Comparison of ENCODE assay signal across 8 cellular contexts in genomic region chr3:131503328-131503650, GRCh38. TPM values are rescaled to one million over a fixed set of nuclear protein-coding genes. Genes with fewer than 3 reads are reported as not detected.
DNase-seq lines count a peak whose midpoint lies in the region; TF ChIP-seq lines count a peak whose summit lies in the region.

No MANE protein-coding gene starts in this region.

- H3K9ac ChIP-seq in Loucy (ENCODE audit: low read depth, low read length, poor library complexity, severe bottlenecking) = peak overlapping the region; percentile 92

- H3K79me2 ChIP-seq in Loucy (ENCODE audit: insufficient read depth, low read length) = peaks cover 47% of the 10 kb centered on the region

- TF ChIP-seq CTCF in Loucy (conservative IDR thresholded peaks at IDR 0.05; ENCODE audit: low read length) (no peak), breast epithelium (IDR thresholded peaks at IDR 0.05) (no peak)

- intact Hi-C loops in breast epithelium (cut with DNase I; ENCODE audit: low total_unique reads) = no loop called here

- H3K4me3 ChIP-seq in GM08714 (ENCODE audit: low read length) = peak overlapping the region; percentile 97
- H3K4me3 ChIP-seq in Loucy (ENCODE audit: low read length, poor library complexity, severe bottlenecking) = peak overlapping the region; percentile 94
- H3K4me3 ChIP-seq in breast epithelium = peak overlapping the region; percentile 72 to 86 (median 83)
- H3K4me3 ChIP-seq in mononuclear cell (ENCODE audit: low read length) = peak overlapping the region; percentile 92

- H3K9me2 ChIP-seq in Loucy (replicated peaks; ENCODE audit: low read depth, low read length) = 0 out of 2 replicates have a peak, but pooled peaks cover 4% of the 10 kb centered on the region

- H3K4me1 ChIP-seq in Loucy (ENCODE audit: insufficient read depth, low read length, poor library complexity, severe bottlenecking) (peaks cover 25% of the 10 kb centered on the region), breast epithelium (peaks cover 0 to 4% of the 10 kb centered on the region in 2 donors), mononuclear cell (ENCODE audit: insufficient read depth, low read length) (peaks cover 29% of the 10 kb centered on the region)

- peaks cover 6% of the 10 kb centered on the region; the same call in 1 of the 2 replicates for H3K36me3 ChIP-seq in Loucy (ENCODE audit: insufficient read depth, low read length)
- no peaks in the 10 kb centered on the region for H3K36me3 ChIP-seq in breast epithelium

- peaks cover 28% of the 10 kb centered on the region for H4K20me1 ChIP-seq in Loucy (ENCODE audit: insufficient read depth, low read length, poor library complexity, severe bottlenecking)

- TF ChIP-seq POLR2A in breast epithelium (IDR thresholded peaks at IDR 0.05) = no peak

- H3K4me2 ChIP-seq in Loucy (ENCODE audit: low read depth, low read length, poor library complexity, severe bottlenecking) = peak overlapping the region; percentile 98

- no peaks in the 10 kb centered on the region for H3K9me3 ChIP-seq in Loucy (ENCODE audit: insufficient read depth, low read depth, low read length)
- H3K9me3 ChIP-seq in breast epithelium = no peaks in the 10 kb centered on the region
- no peaks in the 10 kb centered on the region for H3K9me3 ChIP-seq in mononuclear cell (ENCODE audit: low read depth, low read length)

- no peaks in the 10 kb centered on the region for H3F3A ChIP-seq in Loucy (ENCODE audit: low read depth)

- H2AFZ ChIP-seq in Loucy (ENCODE audit: low read length) = peak overlapping the region; percentile 96

- DNase-seq in breast epithelium (ENCODE audit: low spot score in 2 of 2) (no peak), SKM-1 treated with dmso at 0.1 percent for 144 hours (lab: John Stamatoyannopoulos, UW; ENCODE audit: unreplicated experiment) (no peak), DMS79 treated with DMSO at 0.1 percent for 48 hours (lab: John Stamatoyannopoulos, UW) (no peak), NCI-H226 (no peak)
- no peak for DNase-seq in activated CD4-positive, alpha-beta T cell treated with anti-CD3 and anti-CD28 coated beads for 4 hours

- H3K27me3 ChIP-seq in Loucy (ENCODE audit: insufficient read depth, low read length, poor library complexity, severe bottlenecking) (peaks cover 49% of the 10 kb centered on the region), breast epithelium (no peaks in the 10 kb centered on the region), mononuclear cell (ENCODE audit: insufficient read depth, low read length) (no peaks in the 10 kb centered on the region)

- H3K27ac ChIP-seq in breast epithelium = peak overlapping the region; percentile 61 to 83

RNA-seq across cellular contexts. Expression of gene MRPL3, which starts 0.5 kb away (rescaled TPM):
- 100 to 1,000 TPM in 1 of 3 donors, 10 to 100 TPM in 2; 79.0 to 108 (median 95.1) TPM for total RNA-seq in breast epithelium
- 54.7 TPM for total RNA-seq in mononuclear cell
